ENCODE assay signal across 10 cellular contexts in the genomic region with DNA sequence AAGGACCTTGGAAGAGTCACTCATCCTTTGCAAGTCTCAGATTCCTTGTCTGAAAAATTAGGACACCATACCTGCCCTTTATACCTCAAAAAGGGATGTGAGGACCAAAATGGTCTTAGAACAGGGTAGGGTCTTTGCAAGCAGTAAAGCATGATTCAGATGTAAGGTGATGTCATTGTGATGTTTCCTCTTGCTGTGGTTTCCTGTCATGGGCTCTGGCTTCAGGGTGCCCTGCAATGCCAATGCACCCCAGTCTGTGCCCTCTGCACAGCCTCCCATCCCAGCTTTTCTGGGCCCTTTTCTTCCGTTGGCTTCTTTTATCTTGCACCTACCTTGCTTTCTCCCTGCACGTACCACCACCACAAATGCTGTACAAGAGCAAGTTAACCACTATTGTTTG.
DNase-seq lines count a peak whose midpoint lies in the region; ATAC-seq lines count a peak whose summit lies in the region.
"Had no signal": no experiment of that assay in that cellular context is flagged by ENCODE, and none has a peak within 500 bp of the region (broad histone marks: within the 10 kb centered on the region; RNA-seq: fewer than 3 reads in every experiment).

No MANE protein-coding gene starts in this region.

- ATAC-seq in memory B cell (ENCODE audit: low read depth) (peak; percentile 97), GM21526 (IDR thresholded peaks at IDR 0.05; ENCODE audit: low FRiP score, unreplicated experiment) (no peak)

- H3K4me3 Mint-ChIP-seq in memory B cell: no peak overlapping the region
- H3K4me3 Mint-ChIP-seq: CD14-positive monocyte had no signal

- no peaks in the 10 kb centered on the region for H3K36me3 Mint-ChIP-seq in memory B cell

- H3K4me1 Mint-ChIP-seq in memory B cell: peaks cover 8% of the 10 kb centered on the region

- H3K9me3 Mint-ChIP-seq in memory B cell: no peaks in the 10 kb centered on the region
- H3K9me3 Mint-ChIP-seq: CD14-positive monocyte had no signal

- H3K27me3 Mint-ChIP-seq in memory B cell: peaks cover 2% of the 10 kb centered on the region

- in situ Hi-C loops in ACHN (cut with HindIII; ENCODE audit: low pct_ligation_motif_present, low pct_unique_long_range_greater_than_20kb, low sequenced_read_pairs): no loop called here

- peak; percentile 7 for DNase-seq in ACHN
- peak; percentile 8 for DNase-seq in ELR (ENCODE audit: low read depth)
- peak; percentile 4 for DNase-seq in activated T-helper 1 cell treated with Interleukin-2 at 50 U/mL for 16 hours (ENCODE audit: low read depth)
- DNase-seq in memory B cell (ENCODE audit: low spot score in 2 of 2): no peak
- no peak for DNase-seq in stimulated activated CD8-positive, alpha-beta memory T cell treated with anti-CD3 and anti-CD28 coated beads, Interleukin-4, amount 100 ng/mL, for 48 hours
- no peak for DNase-seq in GM03348 (ENCODE audit: low spot score)
- DNase-seq in NCI-H524 treated with DMSO at 0.1 percent for 48 hours (lab: John Stamatoyannopoulos, UW): no peak
- DNase-seq: spleen had no signal

- H3K27ac Mint-ChIP-seq in memory B cell: no peak overlapping the region

Comparison
In these comparisons a context has a peak if more than half of its experiments do, and no peak if none do; other contexts are left out.
1. DNase-seq: peak in ACHN (single experiment), ELR (single experiment) and activated T-helper 1 cell treated with Interleukin-2 at 50 U/mL for 16 hours (single experiment); none in memory B cell (0 of 2), stimulated activated CD8-positive, alpha-beta memory T cell treated with anti-CD3 and anti-CD28 coated beads, Interleukin-4, amount 100 ng/mL, for 48 hours (single experiment), GM03348 (single experiment) and NCI-H524 treated with DMSO at 0.1 percent for 48 hours (single experiment).